In the genomic region with DNA sequence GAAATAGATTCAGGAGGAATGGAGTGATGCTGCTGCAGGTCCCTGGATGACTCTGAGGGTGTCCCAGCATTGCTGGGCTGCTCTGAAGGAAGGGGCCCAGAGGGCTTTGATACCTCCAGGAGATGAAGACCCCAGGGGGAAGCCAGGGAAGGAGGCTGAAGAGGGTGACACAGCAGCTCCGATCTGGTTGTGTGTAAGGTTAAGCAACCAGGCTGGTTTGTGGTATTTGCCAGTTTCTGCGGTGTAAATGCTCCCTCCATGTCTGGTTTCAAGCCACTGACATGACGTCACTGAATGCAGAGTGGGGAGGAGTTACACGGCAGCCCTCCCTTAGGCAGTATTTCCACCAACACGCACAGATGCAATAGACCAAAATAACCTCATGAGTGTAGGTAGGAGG, we compare ENCODE assay signal across 8 cellular contexts. TPM values are rescaled to one million over a fixed set of nuclear protein-coding genes. Genes with fewer than 3 reads are reported as not detected.
DNase-seq lines count a peak whose midpoint lies in the region; ATAC-seq and TF ChIP-seq lines count a peak whose summit lies in the region.

No MANE protein-coding gene starts in this region.

- intact Hi-C loops in colonic mucosa (cut with DNase I) = no loop called here

- no peak overlapping the region for H2AFZ ChIP-seq in hepatocyte

- H3K4me2 ChIP-seq in hepatocyte = no peak overlapping the region

- POLR2A ChIA-PET in AG04450 (lab: Yijun Ruan, JAX) = interaction anchor here (0.6 kb wide), 1 partner anchor 21 kb away, joined by 3 read pairs; no protein-coding TSS in a partner anchor

- no peaks in the 10 kb centered on the region for H3K79me2 ChIP-seq in hepatocyte

- no peaks in the 10 kb centered on the region for H3K9me2 ChIP-seq in hepatocyte (replicated peaks; ENCODE audit: insufficient read depth)

- ATAC-seq in GM19372 (IDR thresholded peaks at IDR 0.05; ENCODE audit: low read depth, unreplicated experiment) (peak; percentile 72), HG03342 (IDR thresholded peaks at IDR 0.05; ENCODE audit: unreplicated experiment) (no peak)

- no peak overlapping the region for H3K4me3 ChIP-seq in AG04450 (ENCODE audit: low read depth, low read length)
- H3K4me3 ChIP-seq in WERI-Rb-1 (ENCODE audit: low read depth, low read length) = no peak overlapping the region
- H3K4me3 ChIP-seq in hepatocyte = no peak overlapping the region
- H3K4me3 ChIP-seq in colonic mucosa = no peak overlapping the region

- H3K27ac ChIP-seq in AG04450 (ENCODE audit: low read depth, low read length) (peak overlapping the region; percentile 73), WERI-Rb-1 (no peak overlapping the region), hepatocyte (peak overlapping the region; percentile 17), colonic mucosa (no peak overlapping the region)

- peaks cover 25% of the 10 kb centered on the region for H3K4me1 ChIP-seq in hepatocyte (ENCODE audit: insufficient read depth)
- no peaks in the 10 kb centered on the region for H3K4me1 ChIP-seq in colonic mucosa

- H4K20me1 ChIP-seq in hepatocyte (ENCODE audit: insufficient read depth, poor library complexity, severe bottlenecking) = no peaks in the 10 kb centered on the region

- no peak overlapping the region for H3K9ac ChIP-seq in colonic mucosa (ENCODE audit: low read depth in 2 of 2, low read length in 2 of 2)

- H3K9me3 ChIP-seq in AG04450 (ENCODE audit: control insufficient read depth, insufficient read depth, low read length) = peaks cover 2% of the 10 kb centered on the region; the same call in 1 of the 2 replicates
- H3K9me3 ChIP-seq in WERI-Rb-1 (ENCODE audit: severe bottlenecking) = no peaks in the 10 kb centered on the region
- H3K9me3 ChIP-seq in hepatocyte (ENCODE audit: low read depth) = no peaks in the 10 kb centered on the region
- no peaks in the 10 kb centered on the region for H3K9me3 ChIP-seq in colonic mucosa

- H3K36me3 ChIP-seq in WERI-Rb-1 = peaks cover 44% of the 10 kb centered on the region
- no peaks in the 10 kb centered on the region for H3K36me3 ChIP-seq in hepatocyte (replicated peaks; ENCODE audit: insufficient read depth, low read depth)
- no peaks in the 10 kb centered on the region for H3K36me3 ChIP-seq in colonic mucosa

- CTCF ChIA-PET in AG04450 (lab: Charles Lee) = interaction anchor here (1.3 to 16.9 kb wide), 3 partner anchors 8 to 174 kb away, joined by 3 to 348 read pairs (median 11); no protein-coding TSS in a partner anchor

- 58% methylated on average over 5 of the region's 5 CpGs for WGBS in hepatocyte (ENCODE audit: low lambda C conversion rate, missing lambda C conversion rate)

- TF ChIP-seq CTCF in AG04450 (IDR thresholded peaks at IDR 0.05; ENCODE audit: low read depth, low read length) (no peak), WERI-Rb-1 (IDR thresholded peaks at IDR 0.05; ENCODE audit: low read depth, low read length) (no peak), hepatocyte (IDR thresholded peaks at IDR 0.05; ENCODE audit: poor library complexity) (no peak), colonic mucosa (IDR thresholded peaks at IDR 0.05) (no peak)

- peak; percentile 75 for DNase-seq in AG04450 (ENCODE audit: low read depth, low spot score)
- peak; percentile 5 for DNase-seq in WERI-Rb-1
- peak; percentile 55 for DNase-seq in hepatocyte (ENCODE audit: low spot score)
- no peak for DNase-seq in cortex of kidney (lab: John Stamatoyannopoulos, UW)
- no peak for DNase-seq in iPS-NIHi7 (ENCODE audit: extremely low spot score)
- DNase-seq in colonic mucosa = no peak

- H3K27me3 ChIP-seq in AG04450 (ENCODE audit: control insufficient read depth, insufficient read depth, low read length) (no peaks in the 10 kb centered on the region), WERI-Rb-1 (ENCODE audit: insufficient read depth, low read depth, severe bottlenecking) (no peaks in the 10 kb centered on the region), hepatocyte (no peaks in the 10 kb centered on the region), colonic mucosa (no peaks in the 10 kb centered on the region)

RNA-seq across cellular contexts. Expression of a gene that starts 40.0 kb away (rescaled TPM):
- 0.17 TPM in 1 of 2 replicates, not detected in the other for polyA plus RNA-seq in AG04450 (2011; rRNA removed)
- polyA minus RNA-seq in AG04450 (2011; rRNA and poly(A)+ RNA removed) = not detected in 2 replicates
- 397 and 472 TPM in 2 replicates for total RNA-seq in hepatocyte
- 538 and 976 TPM in 2 replicates for polyA plus RNA-seq in hepatocyte
- 10 to 100 TPM in 1 of 2 donors, not detected in 1; 10.3 TPM for total RNA-seq in colonic mucosa

RNA-seq across cellular contexts. Expression of a gene that starts 46.7 kb away (rescaled TPM):
- polyA plus RNA-seq in AG04450 (2011; rRNA removed) (not detected in 2 replicates), hepatocyte (80.9 and 136 TPM in 2 replicates)
- not detected in 2 replicates for polyA minus RNA-seq in AG04450 (2011; rRNA and poly(A)+ RNA removed)
- total RNA-seq in hepatocyte (45.7 and 52.0 TPM in 2 replicates), colonic mucosa (1 to 10 TPM in 1 of 2 donors, not detected in 1; 2.4 TPM)

Comparison
In these comparisons a context has a peak if more than half of its experiments do, and no peak if none do; other contexts are left out.
1. DNase-seq: peak in AG04450 (single experiment), WERI-Rb-1 (single experiment) and hepatocyte (single experiment); none in cortex of kidney (single experiment), iPS-NIHi7 (single experiment) and colonic mucosa (single experiment).
2. H3K27ac ChIP-seq: peak in AG04450 (single experiment) and hepatocyte (single experiment); none in WERI-Rb-1 (single experiment) and colonic mucosa (single experiment).
3. RNA of a gene that starts 40.0 kb away (total RNA-seq): 397 to 472 TPM in hepatocyte; 10.3 TPM in colonic mucosa; every median in the first group is over 10 times any median in the second.
4. RNA of a gene that starts 46.7 kb away (total RNA-seq): 45.7 to 52.0 TPM in hepatocyte; 2.4 TPM in colonic mucosa; every median in the first group is over 10 times any median in the second.